ENCODE assay signal across 20 cellular contexts in genomic region chr22:10961043-10961860, GRCh38.
A peak's percentile ranks its signal among the peaks of the same experiment; 100 is the strongest.
DNase-seq lines count a peak whose midpoint lies in the region; ATAC-seq and TF ChIP-seq lines count a peak whose summit lies in the region.
"Had no signal": no experiment of that assay in that cellular context is flagged by ENCODE, and none has a peak within 500 bp of the region (broad histone marks: within the 10 kb centered on the region; RNA-seq: fewer than 3 reads in every experiment).

No MANE protein-coding gene starts in this region.

- H3K9me3 ChIP-seq in esophagus muscularis mucosa, result peaks cover 0 to 29% (median 23%) of the 10 kb centered on the region in 4 donors
- H3K9me3 ChIP-seq in upper lobe of left lung, result peaks cover 0 to 24% (median 16%) of the 10 kb centered on the region in 4 donors
- H3K9me3 ChIP-seq: SJSA1 had no signal

- TF ChIP-seq POLR2A in esophagus muscularis mucosa (IDR thresholded peaks at IDR 0.05; ENCODE audit: low read depth) (no peak), upper lobe of left lung (IDR thresholded peaks at IDR 0.05) (no peak)

- TF ChIP-seq CTCF in esophagus muscularis mucosa (IDR thresholded peaks at IDR 0.05), result no peak
- no peak for TF ChIP-seq CTCF in upper lobe of left lung (IDR thresholded peaks at IDR 0.05)
- TF ChIP-seq CTCF in foreskin keratinocyte (conservative IDR thresholded peaks at IDR 0.05), result no peak

- TF ChIP-seq EP300 in esophagus muscularis mucosa (IDR thresholded peaks at IDR 0.05) (no peak), upper lobe of left lung (IDR thresholded peaks at IDR 0.05) (no peak)

- no peak overlapping the region for H3K4me3 ChIP-seq in H7 (ENCODE audit: insufficient read depth, low read depth, low read length)
- no peak overlapping the region for H3K4me3 ChIP-seq in esophagus muscularis mucosa
- no peak overlapping the region for H3K4me3 ChIP-seq in upper lobe of left lung
- H3K4me3 ChIP-seq: SJSA1, vagina had no signal

- H3K4me1 ChIP-seq in esophagus muscularis mucosa (no peaks in the 10 kb centered on the region), upper lobe of left lung (no peaks in the 10 kb centered on the region), foreskin keratinocyte (no peaks in the 10 kb centered on the region)
- H3K4me1 ChIP-seq: SJSA1, vagina had no signal

- H3K27ac ChIP-seq in esophagus muscularis mucosa (replicated peaks in 1 of 4) (no peak overlapping the region), upper lobe of left lung (no peak overlapping the region), foreskin keratinocyte (no peak overlapping the region)
- H3K27ac ChIP-seq: SJSA1, vagina had no signal

- intact Hi-C loops in esophagus muscularis mucosa (cut with DNase I), result no loop called here

- H3K27me3 ChIP-seq in H7 (ENCODE audit: control insufficient read depth, insufficient read depth, low read length) (no peaks in the 10 kb centered on the region), esophagus muscularis mucosa (no peaks in the 10 kb centered on the region), upper lobe of left lung (no peaks in the 10 kb centered on the region), foreskin keratinocyte (no peaks in the 10 kb centered on the region)
- H3K27me3 ChIP-seq: SJSA1, vagina had no signal

- H3K36me3 ChIP-seq in H7 (replicated peaks; ENCODE audit: control insufficient read depth, insufficient read depth, low read length) (no peaks in the 10 kb centered on the region), esophagus muscularis mucosa (no peaks in the 10 kb centered on the region), upper lobe of left lung (no peaks in the 10 kb centered on the region)
- H3K36me3 ChIP-seq: SJSA1, vagina had no signal

- ATAC-seq in upper lobe of left lung (ENCODE audit: low FRiP score in 2 of 2) (peak; percentile 52 to 74), foreskin keratinocyte (no peak)
- ATAC-seq: HepG2, PC-3, WTC11 had no signal

- DNase-seq in Daoy (ENCODE audit: low read depth), result peak; percentile 88
- DNase-seq in H7, result peak; percentile 9
- peak; percentile 92 for DNase-seq in esophagus muscularis mucosa (ENCODE audit: extremely low spot score)
- DNase-seq in upper lobe of left lung, result peak in 1 of 2 donors; percentile 88
- no peak for DNase-seq in activated gamma-delta T cell (lab: John Stamatoyannopoulos, UW)
- no peak for DNase-seq in UCSD-AML1 (lab: John Stamatoyannopoulos, UW; ENCODE audit: unreplicated experiment)
- DNase-seq in foreskin keratinocyte, result no peak
- DNase-seq: activated CD4-positive, alpha-beta T cell treated with anti-CD3 and anti-CD28 coated beads, Interleukin-2, amount 50 U/mL, for 4 hours; activated CD8-positive, alpha-beta memory T cell treated with anti-CD3 and anti-CD28 coated beads, Interleukin-2, amount 50 U/mL, for 48 hours; activated effector memory CD4-positive, alpha-beta T cell treated with anti-CD3 and anti-CD28 coated beads, Interleukin-2, amount 50 U/mL, for 16 hours; DMS79; NCI-H1105 treated with DMSO at 0.1 percent for 48 hours; NCI-H2081; NCI-H82; PC-3; substantia nigra had no signal

- WGBS in esophagus muscularis mucosa, result 69% methylated on average over 67 of the region's 69 CpGs
- 72 to 75% methylated on average over 47 to 69 of the region's 69 CpGs for WGBS in upper lobe of left lung, 2 donors

Comparison
In these comparisons a context has a peak if more than half of its experiments do, and no peak if none do; other contexts are left out.
1. DNase-seq: peak in Daoy (single experiment), H7 (single experiment) and esophagus muscularis mucosa (single experiment); none in activated gamma-delta T cell (single experiment), UCSD-AML1 (single experiment) and foreskin keratinocyte (0 of 2).